ENCODE assay signal across 19 cellular contexts in the genomic region with DNA sequence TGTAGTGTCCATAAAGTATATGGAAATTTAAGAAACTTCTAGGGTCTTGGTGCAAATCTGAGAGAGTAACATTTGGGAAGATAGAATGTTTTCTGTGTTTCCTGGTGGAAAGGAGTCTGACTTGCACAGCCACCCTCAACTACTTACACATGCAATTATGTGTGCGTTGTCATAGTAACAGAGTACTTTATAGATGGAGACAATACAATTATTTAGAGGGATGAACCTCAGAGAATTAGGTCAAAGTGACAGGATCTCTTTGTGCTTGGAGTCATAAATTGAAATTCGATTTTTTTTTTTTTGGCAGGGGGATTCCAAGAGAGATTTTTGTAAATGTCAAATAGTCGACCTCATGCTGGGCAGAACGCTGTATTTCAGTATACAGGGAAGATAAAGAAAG. TPM values are rescaled to one million over a fixed set of nuclear protein-coding genes. Genes with fewer than 3 reads are reported as not detected.
"Had no signal": no experiment of that assay in that cellular context is flagged by ENCODE, and none has a peak within 500 bp of the region (broad histone marks: within the 10 kb centered on the region; RNA-seq: fewer than 3 reads in every experiment).

No MANE protein-coding gene starts in this region.

- H3K27me3 Mint-ChIP-seq: activated CD4-positive, alpha-beta T cell treated with anti-CD3 and anti-CD28 coated beads for 36 hours; activated CD8-positive, alpha-beta T cell treated with anti-CD3 and anti-CD28 coated beads for 36 hours; activated naive CD8-positive, alpha-beta T cell treated with anti-CD3 and anti-CD28 coated beads for 36 hours; brain had no signal

- H3K4me1 ChIP-seq: colonic mucosa, tibial artery had no signal

- H3K36me3 Mint-ChIP-seq: activated naive CD8-positive, alpha-beta T cell treated with anti-CD3 and anti-CD28 coated beads for 36 hours; brain had no signal

- H3K4me1 Mint-ChIP-seq: activated CD4-positive, alpha-beta T cell treated with anti-CD3 and anti-CD28 coated beads for 36 hours; activated naive CD8-positive, alpha-beta T cell treated with anti-CD3 and anti-CD28 coated beads for 36 hours had no signal

- H3K27me3 ChIP-seq: colonic mucosa, neutrophil, tibial artery had no signal

- H3K27ac ChIP-seq: colonic mucosa, neutrophil, tibial artery had no signal

- H3K4me3 ChIP-seq: colonic mucosa, tibial artery had no signal

- DNase-seq: activated CD4-positive, alpha-beta T cell treated with anti-CD3 and anti-CD28 coated beads for 36 hours; activated CD8-positive, alpha-beta T cell treated with anti-CD3 and anti-CD28 coated beads for 36 hours; activated gamma-delta T cell treated with Interleukin-2 at 50 U/mL for 16 hours; activated naive CD8-positive, alpha-beta T cell treated with anti-CD3 and anti-CD28 coated beads for 36 hours; activated T-cell treated with anti-CD3 and anti-CD28 coated beads, Interleukin-2, amount 50 U/mL, for 48 hours; amygdala; central memory CD4-positive, alpha-beta T cell; colonic mucosa; mammary epithelial cell; stimulated activated CD4-positive, alpha-beta T cell treated with anti-CD3 and anti-CD28 coated beads, Interleukin-4, amount 100 ng/mL, for 1 hour; stimulated activated naive CD4-positive, alpha-beta T cell; T1000; tibial artery had no signal

- H3K4me3 Mint-ChIP-seq: activated CD4-positive, alpha-beta T cell treated with anti-CD3 and anti-CD28 coated beads for 36 hours; activated CD8-positive, alpha-beta T cell treated with anti-CD3 and anti-CD28 coated beads for 36 hours; activated naive CD8-positive, alpha-beta T cell treated with anti-CD3 and anti-CD28 coated beads for 36 hours had no signal

- H3K9me3 ChIP-seq: colonic mucosa, neutrophil, tibial artery had no signal

- H3K27ac Mint-ChIP-seq: activated CD4-positive, alpha-beta T cell treated with anti-CD3 and anti-CD28 coated beads for 36 hours; activated CD8-positive, alpha-beta T cell treated with anti-CD3 and anti-CD28 coated beads for 36 hours; activated naive CD8-positive, alpha-beta T cell treated with anti-CD3 and anti-CD28 coated beads for 36 hours had no signal

- ATAC-seq: activated CD4-positive, alpha-beta T cell treated with anti-CD3 and anti-CD28 coated beads for 36 hours; activated CD8-positive, alpha-beta T cell treated with anti-CD3 and anti-CD28 coated beads for 36 hours; esophagus mucosa; left lobe of liver had no signal

- H3K36me3 ChIP-seq: colonic mucosa, neutrophil, tibial artery had no signal

- H3K9me3 Mint-ChIP-seq: activated CD8-positive, alpha-beta T cell treated with anti-CD3 and anti-CD28 coated beads for 36 hours; activated naive CD8-positive, alpha-beta T cell treated with anti-CD3 and anti-CD28 coated beads for 36 hours had no signal

RNA-seq across cellular contexts. Expression of gene SLC10A2, which starts 0.8 kb away (rescaled TPM):
- total RNA-seq: activated CD4-positive, alpha-beta T cell treated with anti-CD3 and anti-CD28 coated beads for 36 hours; activated CD8-positive, alpha-beta T cell treated with anti-CD3 and anti-CD28 coated beads for 36 hours; activated naive CD8-positive, alpha-beta T cell treated with anti-CD3 and anti-CD28 coated beads for 36 hours; esophagus mucosa; left lobe of liver; mammary epithelial cell; skeletal muscle tissue; subcutaneous adipose tissue had no signal
